Comparison of ENCODE assay signal across 26 cellular contexts in the genomic region with DNA sequence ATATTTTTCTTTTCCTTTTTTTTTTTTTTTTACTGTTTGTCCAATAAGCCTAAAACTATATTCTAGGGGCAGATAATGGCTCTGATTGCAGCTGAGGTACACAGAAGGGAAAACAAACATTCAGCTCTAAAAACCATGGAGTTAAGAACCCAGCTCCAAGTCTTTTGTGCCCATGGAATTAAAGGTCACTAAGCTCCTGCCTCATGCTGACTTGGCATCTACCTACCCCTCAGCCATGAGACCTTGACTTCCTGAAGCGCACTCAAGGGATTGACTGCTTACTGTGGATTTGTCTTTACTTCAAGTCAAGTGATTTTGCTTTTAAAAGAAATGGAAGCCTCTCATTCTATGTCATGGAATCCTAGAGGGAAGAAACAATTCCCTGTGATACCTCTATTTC.
"Had no signal": no experiment of that assay in that cellular context is flagged by ENCODE, and none has a peak within 500 bp of the region (broad histone marks: within the 10 kb centered on the region; RNA-seq: fewer than 3 reads in every experiment).

No MANE protein-coding gene starts in this region.

- H3K27me3 ChIP-seq: SJCRH30 had no signal

- ATAC-seq: activated CD8-positive, alpha-beta T cell treated with anti-CD3 and anti-CD28 coated beads, Interleukin-2, amount 10 ng/mL, durations not matched to agents 7 days and 5 days; activated naive CD4-positive, alpha-beta T cell treated with anti-CD3 and anti-CD28 coated beads, Interleukin-2, amount 50 U/mL, for 72 hours; Panc1 had no signal

- H3K4me1 ChIP-seq: SJCRH30 had no signal

- H3K9ac ChIP-seq: KMS-11 had no signal

- FAIRE-seq: bronchial epithelial cell had no signal

- H3K4me3 ChIP-seq: SJCRH30, SK-N-MC had no signal

- H3K27ac ChIP-seq: KMS-11, SJCRH30, SK-N-MC, WERI-Rb-1 had no signal

- DNase-seq: activated CD4-positive, alpha-beta T cell treated with anti-CD3 and anti-CD28 coated beads, Interleukin-2, amount 10 ng/mL, durations not matched to agents 24 days and 14 days; activated CD4-positive, alpha-beta T cell treated with anti-CD3 and anti-CD28 coated beads, Interleukin-2, amount 50 U/mL, for 4 hours; activated CD8-positive, alpha-beta T cell treated with anti-CD3 and anti-CD28 coated beads, Interleukin-2, amount 10 ng/mL, durations not matched to agents 7 days and 5 days; activated gamma-delta T cell treated with Interleukin-2 at 50 U/mL for 16 hours; activated naive CD4-positive, alpha-beta T cell treated with anti-CD3 and anti-CD28 coated beads for 36 hours; activated T-cell treated with anti-CD3 and anti-CD28 coated beads, Interleukin-2, amount 50 U/mL, for 24 hours; anterior cingulate cortex; caudate nucleus; cerebellar nuclear complex; MM.1S; MV-4-11; NCI-H1436 treated with DMSO at 0.1 percent for 48 hours; NCI-H1694 treated with DMSO at 0.1 percent for 48 hours; NCI-H2171 treated with DMSO at 0.1 percent for 48 hours; NCI-H2227 treated with DMSO at 0.1 percent for 48 hours; NCI-H446 treated with DMSO at 0.1 percent for 48 hours; NCI-H524; SHP77; SJCRH30; T1000; WERI-Rb-1 had no signal

- H3K36me3 ChIP-seq: SJCRH30, WERI-Rb-1 had no signal

- H3K9me3 ChIP-seq: SJCRH30 had no signal

- H3K4me2 ChIP-seq: KMS-11 had no signal
